In the genomic region with DNA sequence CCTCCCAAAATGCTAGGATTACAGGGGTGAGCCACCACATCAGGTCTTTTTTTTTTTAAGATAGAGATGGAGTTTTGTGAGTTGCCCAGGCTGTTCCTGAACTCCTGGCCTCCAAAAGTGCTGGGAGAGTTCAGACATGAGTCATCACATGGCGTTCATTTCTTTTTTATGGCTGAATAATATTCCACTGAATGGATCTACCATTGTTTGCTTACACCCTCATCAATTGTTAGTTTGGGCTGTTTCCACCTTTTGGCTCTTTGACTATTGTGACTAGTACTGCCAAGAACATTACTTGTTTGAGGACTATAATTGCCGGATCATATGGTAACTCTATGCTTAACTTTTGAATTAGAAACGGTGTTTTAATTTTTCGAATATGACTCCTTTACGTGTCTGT, we compare ENCODE assay signal across 9 cellular contexts. TPM values are rescaled to one million over a fixed set of nuclear protein-coding genes. Genes with fewer than 3 reads are reported as not detected.
DNase-seq lines count a peak whose midpoint lies in the region; ATAC-seq and TF ChIP-seq lines count a peak whose summit lies in the region.
"Had no signal": no experiment of that assay in that cellular context is flagged by ENCODE, and none has a peak within 500 bp of the region (broad histone marks: within the 10 kb centered on the region; RNA-seq: fewer than 3 reads in every experiment).

No MANE protein-coding gene starts in this region.

- H3K27me3 ChIP-seq in SK-N-SH (ENCODE audit: insufficient read depth) = no peaks in the 10 kb centered on the region; the same call in 1 of the 2 replicates
- H3K27me3 ChIP-seq in endodermal cell (ENCODE audit: control insufficient read depth, insufficient read depth, low read length, poor library complexity, severe bottlenecking) = no peaks in the 10 kb centered on the region
- H3K27me3 ChIP-seq in psoas muscle (ENCODE audit: insufficient read depth in 3 of 3, low read length in 2 of 3) = peaks cover 0 to 65% (median 15%) of the 10 kb centered on the region in 3 donors

- H3K9ac ChIP-seq in SK-N-SH (no peak overlapping the region), endodermal cell (ENCODE audit: extremely low read depth, low read length, poor library complexity, severe bottlenecking) (no peak overlapping the region)

- H3K4me1 Mint-ChIP-seq in activated CD4-positive, alpha-beta T cell treated with anti-CD3 and anti-CD28 coated beads, Interleukin-2, amount 10 ng/mL, durations not matched to agents 7 days and 5 days = peaks cover 48% of the 10 kb centered on the region
- peaks cover 22% of the 10 kb centered on the region for H3K4me1 Mint-ChIP-seq in endodermal cell

- H3K4me1 ChIP-seq in SK-N-SH (ENCODE audit: control insufficient read depth in 1 of 2, insufficient read depth in 2 of 2, low read depth in 1 of 2, low read length in 1 of 2) (peaks cover 0 to 32% of the 10 kb centered on the region in 2 experiments; a peak in 1 of 4 replicates), endodermal cell (ENCODE audit: control insufficient read depth, insufficient read depth, low read length) (peaks cover 13% of the 10 kb centered on the region), psoas muscle (peaks cover 7% of the 10 kb centered on the region)

- POLR2A ChIA-PET in activated CD4-positive, alpha-beta T cell treated with anti-CD3 and anti-CD28 coated beads, Interleukin-2, amount 10 ng/mL, durations not matched to agents 7 days and 5 days (lab: Charles Lee) = no interaction called here
- POLR2A ChIA-PET in SK-N-SH (lab: Yijun Ruan, JAX) = no interaction called here

- TF ChIP-seq RAD21 in SK-N-SH (IDR thresholded peaks at IDR 0.05; ENCODE audit: low read length) = no peak

- peaks cover 38% of the 10 kb centered on the region for H3K27me3 Mint-ChIP-seq in activated CD4-positive, alpha-beta T cell treated with anti-CD3 and anti-CD28 coated beads, Interleukin-2, amount 10 ng/mL, durations not matched to agents 7 days and 5 days
- peaks cover 16% of the 10 kb centered on the region for H3K27me3 Mint-ChIP-seq in endodermal cell (ENCODE audit: insufficient read depth)

- intact Hi-C loops in psoas muscle (cut with DNase I) = no loop called here

- peak overlapping the region; percentile 77 for H3K4me3 Mint-ChIP-seq in activated CD4-positive, alpha-beta T cell treated with anti-CD3 and anti-CD28 coated beads, Interleukin-2, amount 10 ng/mL, durations not matched to agents 7 days and 5 days
- peak overlapping the region; percentile 92 for H3K4me3 Mint-ChIP-seq in endodermal cell

- H3K36me3 ChIP-seq in SK-N-SH (replicated peaks in 1 of 2; ENCODE audit: control insufficient read depth in 1 of 2, insufficient read depth in 2 of 2, low read length in 1 of 2) (no peaks in the 10 kb centered on the region), endodermal cell (ENCODE audit: control insufficient read depth, insufficient read depth, low read length) (no peaks in the 10 kb centered on the region), psoas muscle (ENCODE audit: insufficient read depth in 1 of 2, low read depth in 1 of 2) (no peaks in the 10 kb centered on the region)

- H3K9me2 ChIP-seq in SK-N-SH = no peaks in the 10 kb centered on the region

- no peaks in the 10 kb centered on the region for H4K20me1 ChIP-seq in SK-N-SH (ENCODE audit: insufficient read depth)

- TF ChIP-seq EP300 in SK-N-SH (IDR thresholded peaks at IDR 0.05; ENCODE audit: borderline replicate concordance in 1 of 2, low read depth in 1 of 2, low read length in 1 of 2) = no peak

- no peaks in the 10 kb centered on the region for H3K79me2 ChIP-seq in SK-N-SH (ENCODE audit: insufficient read depth)

- CTCF ChIA-PET in activated CD4-positive, alpha-beta T cell treated with anti-CD3 and anti-CD28 coated beads, Interleukin-2, amount 10 ng/mL, durations not matched to agents 7 days and 5 days (lab: Charles Lee) = no interaction called here
- CTCF ChIA-PET in SK-N-SH (lab: Yijun Ruan, JAX) = interaction anchor here (1.0 to 5.5 kb wide), 3 partner anchors 8 to 36 kb away, joined by 3 to 21 read pairs (median 7); no protein-coding TSS in a partner anchor

- WGBS in SK-N-SH (ENCODE audit: low lambda C conversion rate) = 48% methylated on average over 5 of the region's 5 CpGs
- WGBS in endodermal cell (ENCODE audit: insufficient coverage in 1 of 2, insufficient read length in 1 of 2), 2 experiments = 90 to 91% methylated on average over 5 of the region's 5 CpGs
- 61 to 69% (median 68%) methylated on average over 5 of the region's 5 CpGs for WGBS in psoas muscle, 3 donors

- no peak overlapping the region for H2AFZ ChIP-seq in SK-N-SH (ENCODE audit: low read depth)

- DNase-seq in activated CD4-positive, alpha-beta T cell treated with anti-CD3 and anti-CD28 coated beads, Interleukin-2, amount 10 ng/mL, durations not matched to agents 7 days and 5 days = no peak
- DNase-seq in activated CD4-positive, alpha-beta T cell treated with anti-CD3 and anti-CD28 coated beads, Interleukin-2, amount 50 U/mL, for 1 hour = no peak
- DNase-seq in SK-N-SH (no peak), endodermal cell (no peak), psoas muscle (no peak), RPMI8226 (no peak), cortex of kidney (lab: John Stamatoyannopoulos, UW) (no peak)
- DNase-seq: GF-D8 had no signal

- H3F3A ChIP-seq in SK-N-SH (replicated peaks; ENCODE audit: insufficient read depth) = no peaks in the 10 kb centered on the region

- H3K27ac Mint-ChIP-seq in activated CD4-positive, alpha-beta T cell treated with anti-CD3 and anti-CD28 coated beads, Interleukin-2, amount 10 ng/mL, durations not matched to agents 7 days and 5 days = no peak overlapping the region
- no peak overlapping the region for H3K27ac Mint-ChIP-seq in endodermal cell

- H3K27ac ChIP-seq in SK-N-SH (ENCODE audit: low read depth in 2 of 2, low read length in 1 of 2) (no peak overlapping the region), endodermal cell (ENCODE audit: low read depth, low read length) (no peak overlapping the region), psoas muscle (no peak overlapping the region)

- H3K4me3 ChIP-seq in SK-N-SH (ENCODE audit: low read depth in 2 of 2, low read length in 1 of 2) (no peak overlapping the region; a peak in 1 of 4 replicates), endodermal cell (ENCODE audit: low read length) (peak overlapping the region; percentile 83), psoas muscle (peak overlapping the region; percentile 64)

- no peak for ATAC-seq in psoas muscle
- ATAC-seq in HG03196 (IDR thresholded peaks at IDR 0.05; ENCODE audit: unreplicated experiment) = no peak

- H3K36me3 Mint-ChIP-seq in activated CD4-positive, alpha-beta T cell treated with anti-CD3 and anti-CD28 coated beads, Interleukin-2, amount 10 ng/mL, durations not matched to agents 7 days and 5 days (ENCODE audit: low read depth) = no peaks in the 10 kb centered on the region
- H3K36me3 Mint-ChIP-seq in endodermal cell (ENCODE audit: low read depth) = no peaks in the 10 kb centered on the region

- peak overlapping the region; percentile 64; the same call in 1 of the 2 replicates for H3K4me2 ChIP-seq in SK-N-SH

- H3K9me3 ChIP-seq in SK-N-SH (no peaks in the 10 kb centered on the region), endodermal cell (ENCODE audit: control insufficient read depth, low read length) (no peaks in the 10 kb centered on the region), psoas muscle (no peaks in the 10 kb centered on the region)

- no peaks in the 10 kb centered on the region for H3K9me3 Mint-ChIP-seq in activated CD4-positive, alpha-beta T cell treated with anti-CD3 and anti-CD28 coated beads, Interleukin-2, amount 10 ng/mL, durations not matched to agents 7 days and 5 days
- H3K9me3 Mint-ChIP-seq in endodermal cell = peaks cover 4% of the 10 kb centered on the region

- TF ChIP-seq CTCF in SK-N-SH (IDR thresholded peaks at IDR 0.05) (no peak), endodermal cell (conservative IDR thresholded peaks at IDR 0.05) (no peak), psoas muscle (IDR thresholded peaks at IDR 0.05) (no peak)

TF ChIP-seq in SK-N-SH, 30 proteins besides CTCF, POLR2A, EP300 and RAD21 (continues in another document):
- no peak for TF ChIP-seq TAF1 (IDR thresholded peaks at IDR 0.05; ENCODE audit: borderline replicate concordance, low read depth, low read length)
- no peak for TF ChIP-seq GABPA (IDR thresholded peaks at IDR 0.05; ENCODE audit: low read depth)
- TF ChIP-seq FOXJ3 (CRISPR knock-in tag; IDR thresholded peaks at IDR 0.05) = no peak
- TF ChIP-seq SMC3 (IDR thresholded peaks at IDR 0.05; ENCODE audit: low read depth, low read length) = no peak
- TF ChIP-seq NFIC (IDR thresholded peaks at IDR 0.05; ENCODE audit: borderline replicate concordance) = no peak
- TF ChIP-seq FOXM1 (IDR thresholded peaks at IDR 0.05; ENCODE audit: low read depth) = no peak

RNA-seq across cellular contexts. Expression of a gene that starts 0.8 kb away (rescaled TPM):
- total RNA-seq in activated CD4-positive, alpha-beta T cell treated with anti-CD3 and anti-CD28 coated beads, Interleukin-2, amount 10 ng/mL, durations not matched to agents 7 days and 5 days = 1 to 10 TPM; 1.3 to 1.5 TPM
- polyA plus RNA-seq in SK-N-SH (2012; rRNA removed) (0.16 and 0.28 TPM in 2 replicates), psoas muscle (1 to 10 TPM; 2.2 to 4.0 (median 2.3) TPM)
- 0.09 and 0.14 TPM in 2 replicates for polyA plus RNA-seq in SK-N-SH (2012; cell fraction: cytosol; rRNA removed)
- polyA plus RNA-seq in SK-N-SH (2012; cell fraction: nucleus; rRNA removed) = 0.42 and 0.54 TPM in 2 replicates
- total RNA-seq in endodermal cell (10 to 100 TPM; 12.7 to 15.2 TPM), psoas muscle (1 to 10 TPM; 1.6 to 3.7 (median 3.2) TPM)
- 6.5 TPM for polyA plus RNA-seq in endodermal cell (2013, experiment 1 of 2)
- 5.6 TPM for polyA plus RNA-seq in endodermal cell (2013, experiment 2 of 2)

RNA-seq across cellular contexts. Expression of a gene that starts 18.3 kb away (rescaled TPM):
- 10 to 100 TPM; 21.4 to 22.7 TPM for total RNA-seq in activated CD4-positive, alpha-beta T cell treated with anti-CD3 and anti-CD28 coated beads, Interleukin-2, amount 10 ng/mL, durations not matched to agents 7 days and 5 days
- polyA plus RNA-seq in SK-N-SH (2012; rRNA removed) = 42.8 and 43.7 TPM in 2 replicates
- polyA plus RNA-seq in SK-N-SH (2012; cell fraction: cytosol; rRNA removed) = 25.1 and 32.1 TPM in 2 replicates
- polyA plus RNA-seq in SK-N-SH (2012; cell fraction: nucleus; rRNA removed) = 74.2 and 75.6 TPM in 2 replicates
- total RNA-seq in endodermal cell = 10 to 100 TPM; 36.0 to 36.9 TPM
- polyA plus RNA-seq in endodermal cell (2013, experiment 1 of 2) = 31.5 TPM
- 28.4 TPM for polyA plus RNA-seq in endodermal cell (2013, experiment 2 of 2)
- total RNA-seq in psoas muscle = 10 to 100 TPM; 48.0 to 54.9 (median 50.8) TPM
- polyA plus RNA-seq in psoas muscle = 10 to 100 TPM; 43.5 to 80.2 (median 55.9) TPM

RNA-seq across cellular contexts. Expression of a gene that starts 41.1 kb away (rescaled TPM):
- 100 to 1,000 TPM; 145 TPM for total RNA-seq in activated CD4-positive, alpha-beta T cell treated with anti-CD3 and anti-CD28 coated beads, Interleukin-2, amount 10 ng/mL, durations not matched to agents 7 days and 5 days
- polyA plus RNA-seq in SK-N-SH (2012; rRNA removed) = 313 and 455 TPM in 2 replicates
- 325 and 409 TPM in 2 replicates for polyA plus RNA-seq in SK-N-SH (2012; cell fraction: cytosol; rRNA removed)
- polyA plus RNA-seq in SK-N-SH (2012; cell fraction: nucleus; rRNA removed) = 134 and 156 TPM in 2 replicates
- total RNA-seq in endodermal cell = 100 to 1,000 TPM; 174 to 176 TPM
- 151 TPM for polyA plus RNA-seq in endodermal cell (2013, experiment 1 of 2)
- polyA plus RNA-seq in endodermal cell (2013, experiment 2 of 2) = 140 TPM
- total RNA-seq in psoas muscle = 100 to 1,000 TPM in 2 of 4 donors, 10 to 100 TPM in 2; 86.9 to 131 (median 96.0) TPM
- 100 to 1,000 TPM; 132 to 301 (median 147) TPM for polyA plus RNA-seq in psoas muscle

Comparison
In these comparisons a context has a peak if more than half of its experiments do, and no peak if none do; other contexts are left out.
1. H3K4me3 ChIP-seq: peak in endodermal cell (single experiment) and psoas muscle (single experiment); none in SK-N-SH (0 of 2).